ENCODE assay signal across 8 cellular contexts in genomic region chr6:119078449-119079287, GRCh38. TPM values are rescaled to one million over a fixed set of nuclear protein-coding genes. Genes with fewer than 3 reads are reported as not detected.
A peak's percentile ranks its signal among the peaks of the same experiment; 100 is the strongest.
DNase-seq lines count a peak whose midpoint lies in the region; ATAC-seq, FAIRE-seq and TF ChIP-seq lines count a peak whose summit lies in the region.

Gene FAM184A (minus strand): TSS chr6:119078664. CDS start chr6:119078299, 365 bp downstream.

- no peaks in the 10 kb centered on the region for H4K20me1 ChIP-seq in astrocyte (ENCODE audit: insufficient read depth, low read length)

- no peaks in the 10 kb centered on the region for H3K36me3 ChIP-seq in astrocyte (ENCODE audit: insufficient read depth, low read length)

- H3K27ac ChIP-seq in astrocyte (ENCODE audit: low read depth, low read length) = no peak within 1 kb of the TSS

- H3K9ac ChIP-seq in astrocyte (ENCODE audit: low read length) = peak within 1 kb of the TSS; percentile 61

- peak within 1 kb of the TSS; percentile 90 for H3K4me2 ChIP-seq in astrocyte (ENCODE audit: low read length)

- peak within 1 kb of the TSS; percentile 91 for H3K4me3 Mint-ChIP-seq in T-helper 2 cell treated with Interferon-gamma antibody and Interleukin-4, amounts not matched to agents 5 μg/mL and 100 μg/mL, for 36 hours
- H3K4me3 Mint-ChIP-seq in astrocyte (ENCODE audit: unreplicated experiment) = peak within 1 kb of the TSS; percentile 94

- H3K27ac Mint-ChIP-seq in T-helper 2 cell treated with Interferon-gamma antibody and Interleukin-4, amounts not matched to agents 5 μg/mL and 100 μg/mL, for 36 hours = peak within 1 kb of the TSS; percentile 80
- H3K27ac Mint-ChIP-seq in astrocyte (ENCODE audit: unreplicated experiment) = peak within 1 kb of the TSS; percentile 88

- peaks cover 15% of the 10 kb centered on the region for H3K9me3 Mint-ChIP-seq in T-helper 2 cell treated with Interferon-gamma antibody and Interleukin-4, amounts not matched to agents 5 μg/mL and 100 μg/mL, for 36 hours
- peaks cover 14% of the 10 kb centered on the region for H3K9me3 Mint-ChIP-seq in astrocyte (ENCODE audit: unreplicated experiment)

- H3K27me3 ChIP-seq in astrocyte (ENCODE audit: insufficient read depth, low read length) = peaks cover 18% of the 10 kb centered on the region

- no peaks in the 10 kb centered on the region for H3K79me2 ChIP-seq in astrocyte (ENCODE audit: insufficient read depth, low read length)

- peak within 1 kb of the TSS; percentile 60 for H3K4me3 ChIP-seq in astrocyte (ENCODE audit: insufficient read depth, low read depth, low read length)
- peak within 1 kb of the TSS; percentile 63 for H3K4me3 ChIP-seq in retinal pigment epithelial cell (ENCODE audit: low read length)

- peaks cover 7% of the 10 kb centered on the region for H3K27me3 Mint-ChIP-seq in T-helper 2 cell treated with Interferon-gamma antibody and Interleukin-4, amounts not matched to agents 5 μg/mL and 100 μg/mL, for 36 hours (ENCODE audit: low read depth)
- H3K27me3 Mint-ChIP-seq in astrocyte (ENCODE audit: low read depth, unreplicated experiment) = peaks cover 23% of the 10 kb centered on the region

- no peak for FAIRE-seq in astrocyte (lab: Jason Lieb, UNC)

- H3K9me3 ChIP-seq in astrocyte (ENCODE audit: insufficient read depth, low read depth, low read length) = peaks cover 4% of the 10 kb centered on the region

- peak; percentile 64 for ATAC-seq in HG02571 (IDR thresholded peaks at IDR 0.05; ENCODE audit: unreplicated experiment)

- TF ChIP-seq CTCF in GM12872 (IDR thresholded peaks at IDR 0.05; ENCODE audit: insufficient read depth, low read depth, low read length) (peak; percentile 43), astrocyte (IDR thresholded peaks at IDR 0.05; ENCODE audit: insufficient read depth, low read depth, low read length) (no peak), retinal pigment epithelial cell (conservative IDR thresholded peaks at IDR 0.05; ENCODE audit: low read depth, low read length) (peak; percentile 41)

- H3K4me1 Mint-ChIP-seq in T-helper 2 cell treated with Interferon-gamma antibody and Interleukin-4, amounts not matched to agents 5 μg/mL and 100 μg/mL, for 36 hours (ENCODE audit: low read depth) = peaks cover 27% of the 10 kb centered on the region
- H3K4me1 Mint-ChIP-seq in astrocyte (ENCODE audit: low read depth, unreplicated experiment) = peaks cover 4% of the 10 kb centered on the region

- peak within 1 kb of the TSS; percentile 89 for H2AFZ ChIP-seq in astrocyte (ENCODE audit: low read depth, low read length)

- DNase-seq in NCI-H1092 (lab: John Stamatoyannopoulos, UW) = peak; percentile 10
- peak; percentile 66 for DNase-seq in T-helper 2 cell treated with Interferon-gamma antibody and Interleukin-4, amounts not matched to agents 5 μg/mL and 100 μg/mL, for 36 hours (ENCODE audit: low spot score)
- peak; percentile 45 for DNase-seq in astrocyte (ENCODE audit: low read depth)
- peak; percentile 59 for DNase-seq in hippocampal formation (lab: John Stamatoyannopoulos, UW)
- no peak for DNase-seq in retinal pigment epithelial cell (ENCODE audit: low read depth)
- DNase-seq in HT-29 (ENCODE audit: low spot score) = no peak

- H3K4me1 ChIP-seq in astrocyte (ENCODE audit: insufficient read depth, low read length) = peaks cover 5% of the 10 kb centered on the region

- peaks cover 2% of the 10 kb centered on the region for H3K36me3 Mint-ChIP-seq in T-helper 2 cell treated with Interferon-gamma antibody and Interleukin-4, amounts not matched to agents 5 μg/mL and 100 μg/mL, for 36 hours (ENCODE audit: low read depth)
- peaks cover 2% of the 10 kb centered on the region for H3K36me3 Mint-ChIP-seq in astrocyte (ENCODE audit: low read depth, unreplicated experiment)

RNA-seq across cellular contexts. Expression of gene FAM184A, which starts in this region (rescaled TPM):
- 1.3 and 2.0 TPM in 2 replicates for total RNA-seq in astrocyte
- total RNA-seq in HT-29 (2014; rRNA removed; shearing (Covaris generic)) = not detected in 2 replicates

Comparison
In these comparisons a context has a peak if more than half of its experiments do, and no peak if none do; other contexts are left out.
1. DNase-seq: peak in NCI-H1092 (single experiment), T-helper 2 cell treated with Interferon-gamma antibody and Interleukin-4, amounts not matched to agents 5 μg/mL and 100 μg/mL, for 36 hours (single experiment), astrocyte (single experiment) and hippocampal formation (2 of 2); none in retinal pigment epithelial cell (single experiment) and HT-29 (single experiment).